Comparison of ENCODE assay signal across 1 cellular context in the genomic region with DNA sequence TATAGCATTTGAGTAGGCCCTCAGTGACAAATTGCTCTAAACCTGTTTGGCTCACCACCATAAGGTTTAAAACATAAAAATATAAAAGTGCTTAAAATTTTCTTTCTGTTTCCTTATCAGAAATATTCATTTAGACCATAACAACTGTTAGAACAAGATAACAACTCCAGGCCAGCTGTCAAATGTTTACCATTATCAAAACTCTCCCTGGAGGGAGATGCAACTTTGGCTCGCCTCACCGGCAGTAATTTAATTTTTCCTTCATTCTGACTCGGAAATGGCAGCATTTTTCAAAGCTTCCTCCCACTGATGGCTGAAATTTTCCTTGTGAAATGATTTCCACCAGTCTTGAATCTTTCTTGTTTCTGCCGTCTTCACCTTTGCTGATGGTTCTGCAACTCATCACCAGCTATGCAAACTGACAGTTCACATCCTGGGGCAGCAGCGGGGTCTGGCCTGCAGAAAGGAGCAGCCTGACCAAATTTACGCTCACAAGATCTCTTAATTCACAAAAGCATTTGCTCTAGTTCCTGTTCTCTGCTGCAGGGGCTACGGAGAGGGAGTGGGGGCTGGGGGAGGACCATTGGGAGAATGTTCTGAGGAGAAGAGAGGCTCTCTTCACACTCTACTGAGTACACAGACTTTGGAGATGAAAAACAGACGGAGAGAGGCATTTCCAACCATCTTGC.
TF ChIP-seq lines count a peak whose summit lies in the region.

No MANE protein-coding gene starts in this region.

TF ChIP-seq in SK-N-SH treated with all-trans-retinoic acid at 6 μM for 48 hours, 23 proteins besides CTCF, POLR2A, EP300 and RAD21 (continued from another document):
- TF ChIP-seq ZC3H10 (CRISPR knock-in tag; IDR thresholded peaks at IDR 0.05) (peak; percentile 83), TCF4 (CRISPR knock-in tag; IDR thresholded peaks at IDR 0.05; ENCODE audit: borderline replicate concordance) (peak; percentile 99), OSR1 (CRISPR knock-in tag; IDR thresholded peaks at IDR 0.05) (no peak), CREB5 (CRISPR knock-in tag; IDR thresholded peaks at IDR 0.05; ENCODE audit: low read depth) (peak; percentile 63), ZNF70 (CRISPR knock-in tag; IDR thresholded peaks at IDR 0.05) (peak; percentile 72; the same call in 1 of the 2 replicates), TOX (CRISPR knock-in tag; IDR thresholded peaks at IDR 0.05; ENCODE audit: borderline replicate concordance) (peak; percentile 78), ESRRG (CRISPR knock-in tag; IDR thresholded peaks at IDR 0.05) (no peak; the same call in 1 of the 2 replicates), ZFP3 (CRISPR knock-in tag; IDR thresholded peaks at IDR 0.05) (peak; percentile 80), GLIS3 (CRISPR knock-in tag; IDR thresholded peaks at IDR 0.05) (peak; percentile 84; the same call in 1 of the 2 replicates), PPARA (CRISPR knock-in tag; IDR thresholded peaks at IDR 0.05; ENCODE audit: borderline replicate concordance) (no peak), ARNTL (CRISPR knock-in tag; IDR thresholded peaks at IDR 0.05; ENCODE audit: borderline replicate concordance, low read depth) (no peak), RARB (CRISPR knock-in tag; IDR thresholded peaks at IDR 0.05) (peak; percentile 95), CSDC2 (CRISPR knock-in tag; IDR thresholded peaks at IDR 0.05) (peak; percentile 79; the same call in 1 of the 2 replicates), CSRNP3 (CRISPR knock-in tag; IDR thresholded peaks at IDR 0.05) (peak; percentile 94), ZNF8 (CRISPR knock-in tag; IDR thresholded peaks at IDR 0.05) (peak; percentile 37; the same call in 1 of the 2 replicates), ZFP30 (CRISPR knock-in tag; IDR thresholded peaks at IDR 0.05) (peak; percentile 38; the same call in 1 of the 2 replicates)
